In the genomic region with DNA sequence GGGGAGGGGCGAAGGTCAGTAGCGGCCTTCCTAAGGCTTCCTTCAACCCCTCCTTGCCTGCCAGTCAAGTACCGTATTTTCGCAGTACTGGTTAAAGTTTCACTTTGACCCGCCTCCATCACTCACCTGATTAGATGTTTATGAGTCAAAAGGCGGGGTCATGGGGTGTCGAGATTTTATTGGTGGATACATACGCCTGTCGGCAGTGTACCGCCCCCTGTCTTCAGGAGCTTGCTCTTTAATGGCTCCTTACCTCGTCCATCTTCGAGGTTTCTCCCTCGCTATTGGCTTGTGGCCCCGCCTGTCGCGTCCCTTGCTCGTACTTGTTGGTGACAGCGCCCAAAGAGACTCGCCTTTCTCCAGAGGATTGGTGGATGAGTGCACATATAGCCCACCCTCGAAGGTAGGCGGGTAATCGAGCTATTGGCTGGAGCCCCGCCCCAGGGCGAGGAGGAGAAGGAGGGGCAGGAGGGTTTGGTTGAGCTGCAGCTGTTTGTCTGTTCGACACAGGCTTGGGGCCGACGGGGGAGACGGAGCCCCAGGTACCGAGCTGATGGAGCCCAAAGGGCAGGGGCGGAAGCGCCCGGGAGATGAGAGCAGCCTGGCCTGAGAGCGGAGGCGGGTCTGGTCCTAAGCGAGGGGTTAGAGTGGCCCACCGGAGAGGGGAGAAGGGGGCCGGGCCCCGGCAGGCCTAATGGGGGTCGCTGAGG, we compare ENCODE assay signal across 8 cellular contexts. TPM values are rescaled to one million over a fixed set of nuclear protein-coding genes. Genes with fewer than 3 reads are reported as not detected.
A peak's percentile ranks its signal among the peaks of the same experiment; 100 is the strongest.
DNase-seq lines count a peak whose midpoint lies in the region; ATAC-seq and TF ChIP-seq lines count a peak whose summit lies in the region.

A gene with protein sequence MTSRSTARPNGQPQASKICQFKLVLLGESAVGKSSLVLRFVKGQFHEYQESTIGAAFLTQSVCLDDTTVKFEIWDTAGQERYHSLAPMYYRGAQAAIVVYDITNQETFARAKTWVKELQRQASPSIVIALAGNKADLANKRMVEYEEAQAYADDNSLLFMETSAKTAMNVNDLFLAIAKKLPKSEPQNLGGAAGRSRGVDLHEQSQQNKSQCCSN (plus strand): TSS at position 481 of the 710 bp plus-strand sequence. CDS start 12,883 bp downstream, outside the sequence.

- H3K9me3 Mint-ChIP-seq in activated naive CD8-positive, alpha-beta T cell treated with anti-CD3 and anti-CD28 coated beads, Interleukin-2, amount 10 ng/mL, durations not matched to agents 7 days and 5 days = no peaks in the 10 kb centered on the region
- peaks cover 1% of the 10 kb centered on the region for H3K9me3 Mint-ChIP-seq in glutamatergic neuron (ENCODE audit: unreplicated experiment)

- peak within 1 kb of the TSS; percentile 99 for H3K4me2 ChIP-seq in osteoblast (ENCODE audit: insufficient read depth, low read length)

- H3K27ac ChIP-seq in osteoblast (ENCODE audit: low read depth, low read length) (peak within 1 kb of the TSS; percentile 99), thoracic aorta (peak within 1 kb of the TSS; percentile 97)

- H3K4me1 Mint-ChIP-seq in activated naive CD8-positive, alpha-beta T cell treated with anti-CD3 and anti-CD28 coated beads, Interleukin-2, amount 10 ng/mL, durations not matched to agents 7 days and 5 days = peaks cover 17% of the 10 kb centered on the region
- peaks cover 11% of the 10 kb centered on the region for H3K4me1 Mint-ChIP-seq in glutamatergic neuron (ENCODE audit: low read depth, unreplicated experiment)

- H3K4me3 ChIP-seq in GM12864 (ENCODE audit: low read depth, low read length) (peak within 1 kb of the TSS; percentile 98), osteoblast (ENCODE audit: insufficient read depth, low read length) (peak within 1 kb of the TSS; percentile 97), thoracic aorta (peak within 1 kb of the TSS; percentile 98)

- DNase-seq in GM12864 (ENCODE audit: low read depth) (peak; percentile 100), NCI-H1105 treated with DMSO at 0.1 percent for 48 hours (lab: John Stamatoyannopoulos, UW) (peak; percentile 100), SKM-1 treated with dmso at 0.1 percent for 144 hours (lab: John Stamatoyannopoulos, UW; ENCODE audit: unreplicated experiment) (peak; percentile 96), glutamatergic neuron (peak; percentile 95), osteoblast (ENCODE audit: insufficient read length, low spot score, missing footprints) (peak; percentile 98), thoracic aorta (ENCODE audit: low spot score) (peak; percentile 100)
- DNase-seq in activated naive CD8-positive, alpha-beta T cell treated with anti-CD3 and anti-CD28 coated beads, Interleukin-2, amount 10 ng/mL, durations not matched to agents 7 days and 5 days = peak; percentile 90

- peak within 1 kb of the TSS; percentile 89 for H2AFZ ChIP-seq in osteoblast (ENCODE audit: low read length)

- H3K36me3 Mint-ChIP-seq in activated naive CD8-positive, alpha-beta T cell treated with anti-CD3 and anti-CD28 coated beads, Interleukin-2, amount 10 ng/mL, durations not matched to agents 7 days and 5 days = peaks cover 7% of the 10 kb centered on the region
- H3K36me3 Mint-ChIP-seq in glutamatergic neuron (ENCODE audit: unreplicated experiment) = peaks cover 4% of the 10 kb centered on the region

- H3K27me3 Mint-ChIP-seq in activated naive CD8-positive, alpha-beta T cell treated with anti-CD3 and anti-CD28 coated beads, Interleukin-2, amount 10 ng/mL, durations not matched to agents 7 days and 5 days = no peaks in the 10 kb centered on the region
- no peaks in the 10 kb centered on the region for H3K27me3 Mint-ChIP-seq in glutamatergic neuron (ENCODE audit: unreplicated experiment)

- peaks cover 8% of the 10 kb centered on the region for H3K36me3 ChIP-seq in osteoblast (ENCODE audit: insufficient read depth, low read length)
- H3K36me3 ChIP-seq in thoracic aorta = no peaks in the 10 kb centered on the region

- peaks cover 11% of the 10 kb centered on the region for H4K20me1 ChIP-seq in osteoblast (ENCODE audit: insufficient read depth, low read length)

- H3K79me2 ChIP-seq in osteoblast (ENCODE audit: insufficient read depth, low read length) = peaks cover 50% of the 10 kb centered on the region

- no peak within 1 kb of the TSS for H3K27ac Mint-ChIP-seq in activated naive CD8-positive, alpha-beta T cell treated with anti-CD3 and anti-CD28 coated beads, Interleukin-2, amount 10 ng/mL, durations not matched to agents 7 days and 5 days
- no peak within 1 kb of the TSS for H3K27ac Mint-ChIP-seq in glutamatergic neuron (ENCODE audit: unreplicated experiment)

- H3K27me3 ChIP-seq in osteoblast (ENCODE audit: insufficient read depth, low read length) = no peaks in the 10 kb centered on the region
- no peaks in the 10 kb centered on the region for H3K27me3 ChIP-seq in thoracic aorta (replicated peaks; ENCODE audit: insufficient read depth)

- peak; percentile 91 for ATAC-seq in HG02678 (IDR thresholded peaks at IDR 0.05; ENCODE audit: unreplicated experiment)
- peak; percentile 95 for ATAC-seq in activated naive CD8-positive, alpha-beta T cell treated with anti-CD3 and anti-CD28 coated beads, Interleukin-2, amount 10 ng/mL, durations not matched to agents 7 days and 5 days (ENCODE audit: low read depth)
- ATAC-seq in thoracic aorta (ENCODE audit: insufficient number of reproducible peaks, low FRiP score, low read depth) = peak; percentile 94

- H3K4me3 Mint-ChIP-seq in activated naive CD8-positive, alpha-beta T cell treated with anti-CD3 and anti-CD28 coated beads, Interleukin-2, amount 10 ng/mL, durations not matched to agents 7 days and 5 days = no peak within 1 kb of the TSS
- H3K4me3 Mint-ChIP-seq in glutamatergic neuron (ENCODE audit: unreplicated experiment) = no peak within 1 kb of the TSS

- no peak for TF ChIP-seq CTCF in GM12864 (IDR thresholded peaks at IDR 0.05; ENCODE audit: low read depth, low read length, missing control alignments)
- peak; percentile 78 for TF ChIP-seq CTCF in glutamatergic neuron (IDR thresholded peaks at IDR 0.05; ENCODE audit: partially characterized antibody, unreplicated experiment)
- no peak for TF ChIP-seq CTCF in osteoblast (IDR thresholded peaks at IDR 0.05; ENCODE audit: extremely low read depth, low read depth, low read length)
- no peak for TF ChIP-seq CTCF in thoracic aorta (IDR thresholded peaks at IDR 0.05)

- POLR2A ChIA-PET in activated naive CD8-positive, alpha-beta T cell treated with anti-CD3 and anti-CD28 coated beads, Interleukin-2, amount 10 ng/mL, durations not matched to agents 7 days and 5 days (lab: Charles Lee) = interaction anchor here (0.5 to 3.1 kb wide), 39 partner anchors 10 to 1476 kb away, joined by 3 to 43 read pairs (median 4); partner anchors contain the start of genes CD63, DGKA, DNAJC14 and ESYT1

- H3K9me3 ChIP-seq in osteoblast (ENCODE audit: low read depth, low read length) (no peaks in the 10 kb centered on the region), thoracic aorta (no peaks in the 10 kb centered on the region)

- H3K4me1 ChIP-seq in osteoblast (ENCODE audit: insufficient read depth, low read length) (peaks cover 27% of the 10 kb centered on the region), thoracic aorta (ENCODE audit: control insufficient read depth in 1 of 2, low read depth in 2 of 2) (peaks cover 17 to 50% of the 10 kb centered on the region in 2 donors)

RNA-seq across cellular contexts. Expression of the gene that starts here (rescaled TPM):
- total RNA-seq in activated naive CD8-positive, alpha-beta T cell treated with anti-CD3 and anti-CD28 coated beads, Interleukin-2, amount 10 ng/mL, durations not matched to agents 7 days and 5 days = 10 to 100 TPM; 69.7 to 72.4 TPM
- total RNA-seq in glutamatergic neuron (ENCODE audit: unreplicated experiment) (170 TPM), osteoblast (82.9 and 87.5 TPM in 2 replicates), thoracic aorta (10 to 100 TPM; 70.3 to 89.2 TPM)

Comparison
In these comparisons a context has a peak if more than half of its experiments do, and no peak if none do; other contexts are left out.
1. Peak in every context shown above with its lines: DNase-seq, ATAC-seq, H3K4me3 ChIP-seq and H3K27ac ChIP-seq.